17 cellular contexts compared by ENCODE assay signal in genomic region chr2:195633573-195633870, GRCh38. TPM values are rescaled to one million over a fixed set of nuclear protein-coding genes. Genes with fewer than 3 reads are reported as not detected.
DNase-seq lines count a peak whose midpoint lies in the region; ATAC-seq, FAIRE-seq and TF ChIP-seq lines count a peak whose summit lies in the region.
"Had no signal": no experiment of that assay in that cellular context is flagged by ENCODE, and none has a peak within 500 bp of the region (broad histone marks: within the 10 kb centered on the region; RNA-seq: fewer than 3 reads in every experiment).

No MANE protein-coding gene starts in this region.

- no peak overlapping the region for H2BK12ac ChIP-seq in neuronal stem cell (ENCODE audit: low read length)

- H3K18ac ChIP-seq in neuronal stem cell (ENCODE audit: low read length): no peak overlapping the region

- DNase-seq in HepG2 (ENCODE audit: low spot score) (no peak), right lobe of liver (no peak), K562 (ENCODE audit: extremely low read depth in 1 of 4, low spot score in 3 of 4) (no peak), neuronal stem cell (ENCODE audit: low spot score) (no peak), NCI-H748 (lab: John Stamatoyannopoulos, UW; ENCODE audit: unreplicated experiment) (no peak), G401 (ENCODE audit: low spot score) (no peak)
- DNase-seq: AML-193; C1 segment of cervical spinal cord; CD4-positive, alpha-beta memory T cell; DMS79; EL; GF-D8 had no signal

- H3K36me3 ChIP-seq in HepG2 (replicated peaks in 1 of 2; ENCODE audit: control insufficient read depth in 1 of 2, insufficient read depth in 2 of 2, low read length in 2 of 2) (no peaks in the 10 kb centered on the region), right lobe of liver (no peaks in the 10 kb centered on the region), K562 (ENCODE audit: control insufficient read depth, insufficient read depth, low read length) (no peaks in the 10 kb centered on the region), neuronal stem cell (replicated peaks in 1 of 2; ENCODE audit: control insufficient read depth in 2 of 2, insufficient read depth in 2 of 2, low read length in 2 of 2) (no peaks in the 10 kb centered on the region)
- H3K36me3 ChIP-seq: HAP-1 had no signal

- intact Hi-C loops in HepG2 (cut with micrococcal nuclease; ENCODE audit: unreplicated experiment): no loop called here
- intact Hi-C loops in right lobe of liver (cut with DNase I): no loop called here
- intact Hi-C loops in K562 (cut with micrococcal nuclease): no loop called here

- FAIRE-seq in HepG2 (lab: Jason Lieb, UNC) (no peak), K562 (lab: Jason Lieb, UNC) (no peak)

- in situ Hi-C loops in HepG2 (cut with HindIII; ENCODE audit: extremely low pct_ligation_motif_present, low pct_unique_long_range_greater_than_20kb) (no loop called here), K562 (cut with MboI) (no loop called here), G401 (cut with HindIII; ENCODE audit: low sequenced_read_pairs) (no loop called here)

- H2BK15ac ChIP-seq in neuronal stem cell (ENCODE audit: low read length): no peak overlapping the region

- TF ChIP-seq POLR2A in HepG2 (IDR thresholded peaks at IDR 0.05; ENCODE audit: insufficient read depth in 1 of 2, low read depth in 2 of 2, low read length in 2 of 2) (no peak), right lobe of liver (IDR thresholded peaks at IDR 0.05) (no peak), K562 (conservative IDR thresholded peaks at IDR 0.05) (no peak)

- BruUV-seq in HepG2 (replicated peaks; lab: Mats Ljungman, UMichigan) (no TSS peak), K562 (replicated peaks; lab: Mats Ljungman, UMichigan) (no TSS peak)

- TF ChIP-seq CTCF in HepG2 (CRISPR knock-in tag; IDR thresholded peaks at IDR 0.05) (no peak), right lobe of liver (IDR thresholded peaks at IDR 0.05) (no peak), K562 (IDR thresholded peaks at IDR 0.05 in 2 of 3, conservative IDR thresholded peaks at IDR 0.05 in 1 of 3; ENCODE audit: insufficient read depth in 2 of 3, low read depth in 1 of 3, low read length in 3 of 3) (no peak)

- no peak overlapping the region for H2BK5ac ChIP-seq in neuronal stem cell (ENCODE audit: low read length)

- H3K79me2 ChIP-seq in HepG2 (ENCODE audit: insufficient read depth, low read length) (no peaks in the 10 kb centered on the region), K562 (ENCODE audit: control insufficient read depth, insufficient read depth, low read length) (no peaks in the 10 kb centered on the region)

- H3K79me1 ChIP-seq in neuronal stem cell (ENCODE audit: low read depth, low read length): no peaks in the 10 kb centered on the region

- H3K4me2 ChIP-seq in HepG2 (ENCODE audit: low read depth, low read length): no peak overlapping the region
- no peak overlapping the region for H3K4me2 ChIP-seq in K562 (ENCODE audit: insufficient read depth, low read length)
- H3K4me2 ChIP-seq in neuronal stem cell (ENCODE audit: insufficient read depth, low read length, poor library complexity, severe bottlenecking): no peak overlapping the region
- H3K4me2 ChIP-seq: GM23338 had no signal

- WGBS in HepG2 (ENCODE audit: low lambda C conversion rate): 25% methylated on average over 4 of the region's 4 CpGs
- 93% methylated on average over 4 of the region's 4 CpGs for WGBS in right lobe of liver (ENCODE audit: insufficient coverage, low coverage, low lambda C conversion rate, missing lambda C conversion rate)
- WGBS in K562 (ENCODE audit: insufficient coverage, low coverage, missing lambda C conversion rate): 79% methylated on average over 3 of the region's 4 CpGs
- WGBS in neuronal stem cell (ENCODE audit: extremely low coverage in 2 of 2, insufficient read length in 2 of 2, insufficient replicate concordance in 1 of 2), 2 donors: no CpG with 5 or more reads among the region's 4 CpGs

- no peak overlapping the region for H2AK5ac ChIP-seq in neuronal stem cell (ENCODE audit: low read depth, low read length)

- H2AFZ ChIP-seq in HepG2 (ENCODE audit: low read length): no peak overlapping the region
- no peak overlapping the region for H2AFZ ChIP-seq in K562 (ENCODE audit: low read depth, low read length)
- peak overlapping the region; percentile 13 for H2AFZ ChIP-seq in neuronal stem cell (ENCODE audit: low read length)
- H2AFZ ChIP-seq: GM23338 had no signal

- H3K27ac ChIP-seq in HepG2 (ENCODE audit: extremely low read length, insufficient read depth, low read length) (no peak overlapping the region), right lobe of liver (no peak overlapping the region), K562 (ENCODE audit: extremely low read depth, low read depth, low read length) (no peak overlapping the region), neuronal stem cell (replicated peaks; ENCODE audit: low read length) (no peak overlapping the region)
- H3K27ac ChIP-seq: 22Rv1 had no signal

- POLR2A ChIA-PET in HepG2 (lab: Yijun Ruan, JAX): no interaction called here
- POLR2A ChIA-PET in K562 (lab: Yijun Ruan, JAX): no interaction called here

- TF ChIP-seq RAD21 in HepG2 (CRISPR knock-in tag; IDR thresholded peaks at IDR 0.05) (no peak), K562 (CRISPR knock-in tag; conservative IDR thresholded peaks at IDR 0.05 in 1 of 2, IDR thresholded peaks at IDR 0.05 in 1 of 2) (no peak)

- CTCF ChIA-PET in HepG2 (lab: Yijun Ruan, JAX; ENCODE audit: low intra/inter-chr PET ratio, low total read pairs): no interaction called here
- CTCF ChIA-PET in K562 (lab: Yijun Ruan, JAX; ENCODE audit: low intra/inter-chr PET ratio): no interaction called here

- no peak overlapping the region for H2BK120ac ChIP-seq in neuronal stem cell (ENCODE audit: low read depth, low read length)

- no peak overlapping the region for H4K91ac ChIP-seq in neuronal stem cell (ENCODE audit: low read depth, low read length, poor library complexity)

- no peak overlapping the region for H3K14ac ChIP-seq in neuronal stem cell (ENCODE audit: low read length)

- ATAC-seq in HepG2 (peak; percentile 36; the same call in 2 of the 3 replicates), right lobe of liver (no peak), K562 (no peak), esophagus mucosa (no peak), GM21367 (IDR thresholded peaks at IDR 0.05; ENCODE audit: unreplicated experiment) (no peak)
- ATAC-seq: GM23338 had no signal

- H4K8ac ChIP-seq in neuronal stem cell (ENCODE audit: low read depth, low read length): no peak overlapping the region

- no peaks in the 10 kb centered on the region for H3K9me1 ChIP-seq in K562 (ENCODE audit: control insufficient read depth, insufficient read depth, low read length)

- no peaks in the 10 kb centered on the region for H3K4me1 ChIP-seq in HepG2 (ENCODE audit: insufficient read depth, low read length)
- no peaks in the 10 kb centered on the region for H3K4me1 ChIP-seq in right lobe of liver
- peaks cover 0 to 7% of the 10 kb centered on the region in 2 experiments; a peak in 4 of 5 replicates for H3K4me1 ChIP-seq in K562 (replicated peaks in 1 of 2; ENCODE audit: control insufficient read depth in 2 of 2, insufficient read depth in 2 of 2, low read length in 2 of 2)
- peaks cover 0 to 2% of the 10 kb centered on the region in 2 donors for H3K4me1 ChIP-seq in neuronal stem cell (ENCODE audit: control insufficient read depth in 2 of 2, insufficient read depth in 1 of 2, low read depth in 1 of 2, low read length in 2 of 2)
- H3K4me1 ChIP-seq: HAP-1 had no signal

- H3K9me3 ChIP-seq in HepG2 (ENCODE audit: low read length) (no peaks in the 10 kb centered on the region), right lobe of liver (no peaks in the 10 kb centered on the region), K562 (replicated peaks; ENCODE audit: control insufficient read depth, insufficient read depth, low read depth, low read length) (no peaks in the 10 kb centered on the region), neuronal stem cell (replicated peaks in 1 of 2; ENCODE audit: control insufficient read depth in 2 of 2, insufficient read depth in 1 of 2, low read depth in 1 of 2, low read length in 2 of 2) (peaks cover 0 to 2% of the 10 kb centered on the region in 2 donors)
- H3K9me3 ChIP-seq: HAP-1 had no signal

- H3K23ac ChIP-seq in neuronal stem cell (ENCODE audit: low read depth, low read length, poor library complexity): no peak overlapping the region

- H3K27me3 ChIP-seq in HepG2 (ENCODE audit: control insufficient read depth in 1 of 2, insufficient read depth in 2 of 2, low read length in 2 of 2) (peaks cover 0 to 13% of the 10 kb centered on the region in 2 experiments; a peak in 2 of 5 replicates), right lobe of liver (no peaks in the 10 kb centered on the region), K562 (ENCODE audit: control insufficient read depth in 2 of 2, insufficient read depth in 2 of 2, low read length in 2 of 2) (no peaks in the 10 kb centered on the region), neuronal stem cell (ENCODE audit: control insufficient read depth in 3 of 3, insufficient read depth in 3 of 3, low read depth in 1 of 3, low read length in 3 of 3) (no peaks in the 10 kb centered on the region)

- H3K9ac ChIP-seq in HepG2 (ENCODE audit: insufficient read depth, low read depth, low read length) (no peak overlapping the region), K562 (ENCODE audit: insufficient read depth in 1 of 2, low read depth in 2 of 2, low read length in 2 of 2) (no peak overlapping the region), neuronal stem cell (ENCODE audit: low read depth, low read length, poor library complexity) (no peak overlapping the region)

- TF ChIP-seq EP300 in HepG2 (IDR thresholded peaks at IDR 0.05; ENCODE audit: low read depth in 2 of 2, low read length in 2 of 2) (no peak), HepG2 (CRISPR knock-in tag; IDR thresholded peaks at IDR 0.05; ENCODE audit: borderline replicate concordance) (no peak), K562 (IDR thresholded peaks at IDR 0.05; ENCODE audit: low read length) (no peak)

- H3K4me3 ChIP-seq in HepG2 (replicated peaks in 1 of 3; ENCODE audit: insufficient read depth in 1 of 3, low read depth in 2 of 3, low read length in 3 of 3) (no peak overlapping the region), right lobe of liver (no peak overlapping the region), K562 (no peak overlapping the region), neuronal stem cell (ENCODE audit: low read length in 2 of 2) (no peak overlapping the region)
- H3K4me3 ChIP-seq: GM23338, HAP-1 had no signal

- H4K20me1 ChIP-seq in HepG2 (ENCODE audit: insufficient read depth, low read length): no peaks in the 10 kb centered on the region
- no peaks in the 10 kb centered on the region for H4K20me1 ChIP-seq in K562 (replicated peaks; ENCODE audit: control insufficient read depth, insufficient read depth, low read length)

- H3K4ac ChIP-seq in neuronal stem cell (ENCODE audit: low read length): no peak overlapping the region

RNA-seq across cellular contexts. Expression of gene SLC39A10, which starts 23.5 kb away (rescaled TPM):
- total RNA-seq in HepG2 (2016; rRNA removed; fragmentation: Illumina TruSeq; extraction: Trizol) (7.2 and 13.2 TPM in 2 replicates), right lobe of liver (1 to 10 TPM; 3.5 to 5.2 (median 4.6) TPM), K562 (2014; rRNA removed) (16.7 and 20.6 TPM in 2 replicates), K562 (2014; rRNA removed; fragmentation: Illumina TruSeq; extraction: Trizol) (40.1 and 42.6 TPM in 2 replicates), K562 (2015; rRNA removed; fragmentation: Illumina TruSeq; extraction: Trizol) (36.5 and 37.7 TPM in 2 replicates), K562 (2021) (34.8 and 35.5 TPM in 2 replicates), esophagus mucosa (6.1 TPM)
- 2.7 and 4.0 TPM in 2 replicates for total RNA-seq in HepG2 (2016; cell fraction: cytosol; rRNA removed; fragmentation: Illumina TruSeq; extraction: Trizol; ENCODE audit: low read depth)
- total RNA-seq in HepG2 (2016; cell fraction: insoluble cytoplasmic fraction; rRNA removed; fragmentation: Illumina TruSeq; extraction: Trizol): 7.2 and 12.7 TPM in 2 replicates
- 3.5 and 4.7 TPM in 2 replicates for total RNA-seq in HepG2 (2016; cell fraction: membrane; rRNA removed; fragmentation: Illumina TruSeq; extraction: Trizol)
- 17.2 and 19.6 TPM in 2 replicates for total RNA-seq in HepG2 (2016; cell fraction: nucleus; rRNA removed; fragmentation: Illumina TruSeq; extraction: Trizol)
- polyA plus RNA-seq in HepG2 (2011; rRNA removed) (21.0 and 21.3 TPM in 2 replicates), K562 (2011; rRNA removed) (34.2 and 37.8 TPM in 2 replicates), K562 (2014; fragmentation: Illumina TruSeq; extraction: Trizol) (20.6 and 23.1 TPM in 2 replicates), K562 (2014; fragmentation: Nextera tagmentation; extraction: Ambion mirVana) (10 to 100 TPM; 14.5 to 18.2 TPM), K562 (2014; rRNA removed) (12.5 and 13.7 TPM in 2 replicates)
- 8.3 and 17.1 TPM in 2 replicates for polyA plus RNA-seq in HepG2 (2011; cell fraction: cytosol; rRNA removed)
- polyA plus RNA-seq in HepG2 (2011; cell fraction: nucleus; rRNA removed): 9.1 and 12.0 TPM in 2 replicates
- polyA plus RNA-seq in HepG2 (2012): 22.8 and 23.0 TPM in 2 replicates
- 0.12 and 0.20 TPM in 2 replicates for polyA plus RNA-seq in HepG2 (2016; cell fraction: cytosol; fragmentation: Illumina TruSeq; extraction: Trizol; ENCODE audit: low read depth)
- polyA plus RNA-seq in HepG2 (2016; cell fraction: insoluble cytoplasmic fraction; fragmentation: Illumina TruSeq; extraction: Trizol; ENCODE audit: low read depth): 3.7 and 3.8 TPM in 2 replicates
- polyA plus RNA-seq in HepG2 (2016; cell fraction: membrane; fragmentation: Illumina TruSeq; extraction: Trizol; ENCODE audit: low read depth): 1.0 and 1.3 TPM in 2 replicates
- 11.1 TPM in 2 replicates for polyA plus RNA-seq in HepG2 (2016; cell fraction: nucleus; fragmentation: Illumina TruSeq; extraction: Trizol; ENCODE audit: insufficient read depth, low read depth)
- polyA minus RNA-seq in HepG2 (2011; rRNA and poly(A)+ RNA removed; ENCODE audit: low replicate concordance): 53.0 and 116 TPM in 2 replicates
- polyA minus RNA-seq in HepG2 (2011; cell fraction: cytosol; rRNA and poly(A)+ RNA removed): 43.8 and 58.0 TPM in 2 replicates
- polyA minus RNA-seq in HepG2 (2011; cell fraction: nucleus; rRNA and poly(A)+ RNA removed): 52.9 and 81.2 TPM in 2 replicates
- 34.4 and 95.3 TPM in 2 replicates for total RNA-seq in K562 (2011; cell fraction: chromatin; rRNA removed; ENCODE audit: low replicate concordance)
- 38.0 and 44.5 TPM in 2 replicates for total RNA-seq in K562 (2011; cell fraction: nucleolus; rRNA removed)
- total RNA-seq in K562 (2011; cell fraction: nucleoplasm; rRNA removed): 59.2 and 86.5 TPM in 2 replicates
- polyA plus RNA-seq in K562 (2011; cell fraction: cytosol; rRNA removed): 7.7 and 16.7 TPM in 2 replicates
- 18.3 and 28.9 TPM in 2 replicates for polyA plus RNA-seq in K562 (2011; cell fraction: nucleus; rRNA removed)
- polyA plus RNA-seq in K562 (2012): 13.0 and 15.7 TPM in 2 replicates
- polyA minus RNA-seq in K562 (2011; rRNA and poly(A)+ RNA removed): 118 and 121 TPM in 2 replicates
- 26.0 and 45.5 TPM in 2 replicates for polyA minus RNA-seq in K562 (2011; cell fraction: cytosol; rRNA and poly(A)+ RNA removed)
- polyA minus RNA-seq in K562 (2011; cell fraction: nucleus; rRNA and poly(A)+ RNA removed): 28.3 and 51.6 TPM in 2 replicates
- polyA plus RNA-seq in neuronal stem cell (2013, experiment 1 of 2): 86.7 TPM
- 88.5 TPM for polyA plus RNA-seq in neuronal stem cell (2013, experiment 2 of 2)
- total RNA-seq in G401 (2014; rRNA removed; shearing (Covaris generic)): 20.1 and 20.3 TPM in 2 replicates

Comparison
In these comparisons a context has a peak if more than half of its experiments do, and no peak if none do; other contexts are left out.
1. Of the 241 proteins assayed by ChIP-seq in both HepG2 and K562: peak only in HepG2: none; only in K562: ZBTB33; in both: none; in neither: 239; mixed calls (peak in some experiments, not most) for 1.